1 cellular context compared by ENCODE assay signal in genomic region chr7:151058766-151059361, GRCh38.
TF ChIP-seq lines count a peak whose summit lies in the region.

No MANE protein-coding gene starts in this region.

TF ChIP-seq in endothelial cell of umbilical vein, 7 proteins besides CTCF, POLR2A, EP300 and RAD21:
- no peak for TF ChIP-seq JUN (IDR thresholded peaks at IDR 0.05; ENCODE audit: borderline replicate concordance, insufficient read depth, insufficient read length, low read depth)
- no peak for TF ChIP-seq FOS (IDR thresholded peaks at IDR 0.05; ENCODE audit: borderline replicate concordance, insufficient read depth, low read length)
- TF ChIP-seq POLR2AphosphoS5 (IDR thresholded peaks at IDR 0.05; ENCODE audit: insufficient read depth, low read depth, low read length), result no peak
- TF ChIP-seq MYC (IDR thresholded peaks at IDR 0.05; ENCODE audit: low read depth, low read length), result no peak
- TF ChIP-seq GATA2 (IDR thresholded peaks at IDR 0.05; ENCODE audit: insufficient read depth, insufficient read length, low read depth, low read length), result no peak
- TF ChIP-seq MAX (IDR thresholded peaks at IDR 0.05; ENCODE audit: insufficient read depth, insufficient read length), result no peak
- TF ChIP-seq EZH2 (IDR thresholded peaks at IDR 0.05; ENCODE audit: borderline replicate concordance, low read depth, low read length, severe bottlenecking), result no peak
